In genomic region chr15:74836846-74837245, GRCh38 we compare ENCODE assay signal across 11 cellular contexts. TPM values are rescaled to one million over a fixed set of nuclear protein-coding genes. Genes with fewer than 3 reads are reported as not detected.
"Had no signal": no experiment of that assay in that cellular context is flagged by ENCODE, and none has a peak within 500 bp of the region (broad histone marks: within the 10 kb centered on the region; RNA-seq: fewer than 3 reads in every experiment).

No MANE protein-coding gene starts in this region.

- H3K9me3 Mint-ChIP-seq: H9, HFFc6 had no signal

- DNase-seq: GM23248, GOT3, H9, HCEC 1CT, HFFc6, IMR-90, KG1 had no signal

- H3K4me3 Mint-ChIP-seq: HFFc6 had no signal

- H3K27ac Mint-ChIP-seq: HFFc6 had no signal

- ATAC-seq: K562 had no signal

- H3K27ac ChIP-seq: GM23248 had no signal

- H2AFZ ChIP-seq: GM23248 had no signal

- FAIRE-seq: HTR-8/SVneo, K562 had no signal

- H3K4me3 ChIP-seq: GM23248, K562 had no signal

RNA-seq across cellular contexts. Expression of gene CPLX3, which starts 10.4 kb away (rescaled TPM):
- total RNA-seq: GM23248, H4, H9, IMR-90, K562 had no signal

RNA-seq across cellular contexts. Expression of gene LMAN1L, which starts 24.2 kb away (rescaled TPM):
- total RNA-seq: GM23248, H9, HFFc6, HT-29, IMR-90, K562 had no signal
